Comparison of ENCODE assay signal across 8 cellular contexts in the genomic region with DNA sequence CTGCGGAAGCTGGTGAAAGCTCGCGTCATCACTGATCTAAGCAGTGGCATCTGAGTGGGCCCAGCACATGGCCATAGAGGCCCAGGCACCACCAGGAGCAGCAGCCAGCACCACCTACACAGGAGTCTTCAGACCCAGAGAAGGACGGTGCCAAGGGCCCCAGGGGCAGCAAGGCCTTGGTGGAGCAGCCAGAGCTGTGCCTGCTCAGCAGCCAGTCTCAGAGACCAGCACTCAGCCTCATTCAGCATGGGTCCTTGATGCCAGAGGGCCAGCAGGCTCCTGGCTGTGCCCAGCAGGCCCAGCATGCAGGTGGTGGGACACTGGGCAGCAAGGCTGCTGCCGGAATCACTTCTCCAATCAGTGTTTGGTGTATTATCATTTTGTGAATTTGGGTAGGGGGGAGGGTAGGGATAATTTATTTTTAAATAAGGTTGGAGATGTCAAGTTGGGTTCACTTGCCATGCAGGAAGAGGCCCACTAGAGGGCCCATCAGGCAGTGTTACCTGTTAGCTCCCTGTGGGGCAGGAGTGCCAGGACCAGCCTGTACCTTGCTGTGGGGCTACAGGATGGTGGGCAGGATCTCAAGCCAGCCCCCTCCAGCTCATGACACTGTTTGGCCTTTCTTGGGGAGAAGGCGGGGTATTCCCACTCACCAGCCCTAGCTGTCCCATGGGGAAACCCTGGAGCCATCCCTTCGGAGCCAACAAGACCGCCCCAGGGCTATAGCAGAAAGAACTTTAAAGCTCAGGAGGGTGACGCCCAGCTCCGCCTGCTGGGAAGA. TPM values are rescaled to one million over a fixed set of nuclear protein-coding genes. Genes with fewer than 3 reads are reported as not detected.
DNase-seq lines count a peak whose midpoint lies in the region; ATAC-seq and TF ChIP-seq lines count a peak whose summit lies in the region.

No MANE protein-coding gene starts in this region.

- DNase-seq in COLO668 (lab: John Stamatoyannopoulos, UW; ENCODE audit: unreplicated experiment) = peak; percentile 48
- DNase-seq in GM13977 (ENCODE audit: low spot score) = peak; percentile 60
- peak; percentile 43 for DNase-seq in WERI-Rb-1
- DNase-seq in right lobe of liver = no peak
- no peak for DNase-seq in activated CD8-positive, alpha-beta memory T cell treated with anti-CD3 and anti-CD28 coated beads for 24 hours
- DNase-seq in SKM-1 treated with dmso at 0.1 percent for 144 hours (lab: John Stamatoyannopoulos, UW; ENCODE audit: unreplicated experiment) = no peak

- WGBS in right lobe of liver (ENCODE audit: insufficient coverage, low coverage, low lambda C conversion rate, missing lambda C conversion rate) = 50% methylated on average over 1 of the region's 10 CpGs

- intact Hi-C loops in right lobe of liver (cut with DNase I) = loop anchor here (5.0 to 10.0 kb wide), 2 partner anchors 166 to 168 kb away; no protein-coding TSS in a partner anchor

- H3K27ac ChIP-seq in WERI-Rb-1 = no peak overlapping the region
- H3K27ac ChIP-seq in right lobe of liver = no peak overlapping the region

- H3K4me3 ChIP-seq in WERI-Rb-1 (ENCODE audit: low read depth, low read length) = no peak overlapping the region
- no peak overlapping the region for H3K4me3 ChIP-seq in right lobe of liver

- no peaks in the 10 kb centered on the region for H3K27me3 ChIP-seq in WERI-Rb-1 (ENCODE audit: insufficient read depth, low read depth, severe bottlenecking)
- no peaks in the 10 kb centered on the region for H3K27me3 ChIP-seq in right lobe of liver

- ATAC-seq in right lobe of liver (peak; percentile 34 to 41 (median 40)), GM21717 (IDR thresholded peaks at IDR 0.05; ENCODE audit: unreplicated experiment) (no peak), HG02588 (IDR thresholded peaks at IDR 0.05; ENCODE audit: unreplicated experiment) (no peak)

- TF ChIP-seq CTCF in GM13977 (IDR thresholded peaks at IDR 0.05; ENCODE audit: extremely low read depth, insufficient read depth, missing control alignments) (peak; percentile 55), WERI-Rb-1 (IDR thresholded peaks at IDR 0.05; ENCODE audit: low read depth, low read length) (peak; percentile 76), right lobe of liver (IDR thresholded peaks at IDR 0.05) (peak in 3 of 4 donors; percentile 47 to 55 (median 48))

- H3K4me1 ChIP-seq in right lobe of liver = peaks cover 0 to 10% (median 3%) of the 10 kb centered on the region in 4 donors

- in situ Hi-C loops in GM13977 (cut with MboI; ENCODE audit: low pct_unique_long_range_greater_than_20kb, low sequenced_read_pairs, unreplicated experiment) = loop anchor here (10.0 to 25.0 kb wide), 2 partner anchors 166 to 393 kb away; partner anchors contain the start of gene PTPRF

- TF ChIP-seq POLR2A in right lobe of liver (IDR thresholded peaks at IDR 0.05) = no peak

- H3K36me3 ChIP-seq in WERI-Rb-1 (no peaks in the 10 kb centered on the region), right lobe of liver (no peaks in the 10 kb centered on the region)

- H3K9me3 ChIP-seq in WERI-Rb-1 (ENCODE audit: severe bottlenecking) (no peaks in the 10 kb centered on the region), right lobe of liver (no peaks in the 10 kb centered on the region)

RNA-seq across cellular contexts. Expression of gene ARTN, which starts 3.2 kb away (rescaled TPM):
- under 1 TPM in 3 of 6 experiments, not detected in 3; 0.31 to 0.32 (median 0.31) TPM for total RNA-seq in right lobe of liver

RNA-seq across cellular contexts. Expression of gene IPO13, which starts 16.4 kb away (rescaled TPM):
- 10 to 100 TPM; 12.4 to 18.9 (median 14.8) TPM for total RNA-seq in right lobe of liver

RNA-seq across cellular contexts. Expression of gene DPH2, which starts 39.5 kb away (rescaled TPM):
- 10 to 100 TPM in 5 of 6 experiments, 1 to 10 TPM in 1; 8.9 to 27.5 (median 12.0) TPM for total RNA-seq in right lobe of liver

RNA-seq across cellular contexts. Expression of gene ATP6V0B, which starts 44.4 kb away (rescaled TPM):
- total RNA-seq in right lobe of liver = 100 to 1,000 TPM in 2 of 6 experiments, 10 to 100 TPM in 4; 64.4 to 142 (median 76.9) TPM

RNA-seq across cellular contexts. Expression of gene B4GALT2, which starts 48.7 kb away (rescaled TPM):
- total RNA-seq in right lobe of liver = 10 to 100 TPM; 13.4 to 49.5 (median 18.5) TPM

Comparison
In these comparisons a context has a peak if more than half of its experiments do, and no peak if none do; other contexts are left out.
1. DNase-seq: peak in COLO668 (single experiment), GM13977 (single experiment) and WERI-Rb-1 (single experiment); none in right lobe of liver (0 of 3), activated CD8-positive, alpha-beta memory T cell treated with anti-CD3 and anti-CD28 coated beads for 24 hours (single experiment) and SKM-1 treated with dmso at 0.1 percent for 144 hours (single experiment).
2. ATAC-seq: peak in right lobe of liver (4 of 4); none in GM21717 (single experiment) and HG02588 (single experiment).
3. Peak in every context shown above with its lines, with median percentiles within 50 percentile points of each other: CTCF ChIP-seq.